Comparison of ENCODE assay signal across 25 cellular contexts in genomic region chr16:4231367-4231766, GRCh38. TPM values are rescaled to one million over a fixed set of nuclear protein-coding genes. Genes with fewer than 3 reads are reported as not detected.
"Had no signal": no experiment of that assay in that cellular context is flagged by ENCODE, and none has a peak within 500 bp of the region (broad histone marks: within the 10 kb centered on the region; RNA-seq: fewer than 3 reads in every experiment).

No MANE protein-coding gene starts in this region.

- H3K4me1 ChIP-seq: adrenal gland, body of pancreas, pancreas, prostate gland, spleen, uterus had no signal

- H3K27me3 ChIP-seq: adrenal gland, body of pancreas, pancreas, spleen, uterus had no signal

- H3K36me3 ChIP-seq: adrenal gland, pancreas, prostate gland, spleen, uterus had no signal

- H3K4me3 ChIP-seq: adrenal gland, body of pancreas, mucosa of descending colon, pancreas, prostate gland, spleen, uterus had no signal

- H3K27ac ChIP-seq: adrenal gland, body of pancreas, pancreas, prostate gland, spleen, uterus, VCaP had no signal

- ATAC-seq: body of pancreas; left lobe of liver; mucosa of descending colon; pancreas; stimulated activated naive CD8-positive, alpha-beta T cell treated with anti-CD3 and anti-CD28 coated beads, Interleukin-15, Interleukin-2, amounts not matched to agents 100 U/mL and 50 U/mL, for 24 hours had no signal

- DNase-seq: activated CD4-positive, alpha-beta memory T cell treated with anti-CD3 and anti-CD28 coated beads for 36 hours; activated CD4-positive, alpha-beta T cell treated with anti-CD3 and anti-CD28 coated beads for 48 hours; activated CD8-positive, alpha-beta memory T cell treated with anti-CD3 and anti-CD28 coated beads, Interleukin-2, amount 50 U/mL, for 4 hours; activated effector memory CD4-positive, alpha-beta T cell treated with anti-CD3 and anti-CD28 coated beads, Interleukin-2, amount 50 U/mL, for 16 hours; activated naive CD4-positive, alpha-beta T cell treated with anti-CD3 and anti-CD28 coated beads for 36 hours; activated naive CD8-positive, alpha-beta T cell treated with anti-CD3 and anti-CD28 coated beads for 36 hours; activated T-cell treated with anti-CD3 and anti-CD28 coated beads, Interleukin-2, amount 50 U/mL, for 1 hour; adrenal gland; aorta; body of pancreas; cortex of kidney; head of caudate nucleus; mucosa of descending colon; pancreas; spleen; stimulated activated naive CD8-positive, alpha-beta T cell treated with anti-CD3 and anti-CD28 coated beads, Interleukin-15, Interleukin-2, amounts not matched to agents 100 U/mL and 50 U/mL, for 24 hours; T-helper 9 cell; uterus had no signal

- H3K9me3 ChIP-seq: adrenal gland, body of pancreas, mucosa of descending colon, pancreas, prostate gland, spleen, uterus had no signal

RNA-seq across cellular contexts. Expression of gene SRL, which starts 10.5 kb away (rescaled TPM):
- total RNA-seq: activated CD4-positive, alpha-beta memory T cell treated with anti-CD3 and anti-CD28 coated beads for 36 hours; activated CD8-positive, alpha-beta memory T cell treated with anti-CD3 and anti-CD28 coated beads for 36 hours; activated naive CD4-positive, alpha-beta T cell treated with anti-CD3 and anti-CD28 coated beads for 36 hours; activated naive CD8-positive, alpha-beta T cell treated with anti-CD3 and anti-CD28 coated beads for 36 hours; activated T-helper 1 cell treated with anti-CD3 and anti-CD28 coated beads, Interleukin-12 subunit alpha, Interleukin-12 subunit beta, Interleukin-2, Interleukin-4 antibody, amounts not matched to agents 30 ng/mL and 10 ng/mL and 1 ng/mL, durations not matched to agents 14 hours and 24 hours and 36 hours; body of pancreas; kidney epithelial cell had no signal
- polyA plus RNA-seq: neural cell had no signal
